ENCODE assay signal across 17 cellular contexts in the genomic region with DNA sequence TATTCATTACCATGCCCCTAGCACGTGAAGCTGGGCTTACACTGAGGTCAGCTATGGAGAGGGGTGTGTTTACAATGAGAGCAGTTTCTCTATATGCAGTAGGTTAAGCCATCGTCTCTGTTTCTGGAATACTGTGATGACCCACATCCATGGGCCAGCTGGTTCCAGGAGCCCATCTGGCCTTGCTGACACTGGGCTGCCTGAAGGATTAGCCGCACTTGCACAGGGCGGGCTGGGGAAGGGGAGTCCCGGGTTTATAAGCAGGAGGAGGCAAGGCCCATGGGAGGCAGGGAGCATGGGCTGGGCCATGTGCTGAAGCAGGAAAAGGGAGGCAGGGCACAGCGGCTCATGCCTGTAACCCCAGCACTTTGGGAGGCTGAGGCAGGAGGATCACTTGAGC.
DNase-seq lines count a peak whose midpoint lies in the region; ATAC-seq, FAIRE-seq and TF ChIP-seq lines count a peak whose summit lies in the region.
"Had no signal": no experiment of that assay in that cellular context is flagged by ENCODE, and none has a peak within 500 bp of the region (broad histone marks: within the 10 kb centered on the region; RNA-seq: fewer than 3 reads in every experiment).

No MANE protein-coding gene starts in this region.

- CTCF ChIA-PET in RWPE1 (lab: Yijun Ruan, JAX): interaction anchor here (1.2 kb wide), 1 partner anchor 18 kb away, joined by 6 read pairs; no protein-coding TSS in a partner anchor

- WGBS in heart left ventricle, 4 donors: 67 to 82% (median 73%) methylated on average over 6 of the region's 6 CpGs

- TF ChIP-seq CTCF in bronchial epithelial cell (IDR thresholded peaks at IDR 0.05; ENCODE audit: insufficient read depth, low read length, severe bottlenecking) (no peak), osteoblast (IDR thresholded peaks at IDR 0.05; ENCODE audit: extremely low read depth, low read depth, low read length) (no peak), heart left ventricle (IDR thresholded peaks at IDR 0.05) (no peak), RWPE1 (conservative IDR thresholded peaks at IDR 0.05; ENCODE audit: low read depth) (no peak)

- peak; percentile 88 for DNase-seq in DMS53 (lab: John Stamatoyannopoulos, UW)
- no peak for DNase-seq in DMS53 treated with DMSO at 0.1 percent for 48 hours (lab: John Stamatoyannopoulos, UW; ENCODE audit: unreplicated experiment)
- peak; percentile 46 for DNase-seq in NCI-H524 treated with DMSO at 0.1 percent for 48 hours (lab: John Stamatoyannopoulos, UW)
- DNase-seq in bronchial epithelial cell (ENCODE audit: low read depth): no peak
- peak; percentile 81 for DNase-seq in osteoblast (ENCODE audit: insufficient read length, low spot score, missing footprints)
- no peak for DNase-seq in heart left ventricle
- DNase-seq in RWPE1 (ENCODE audit: low spot score): no peak
- DNase-seq: 8988T; ACHN; Calu3; CD4-positive, alpha-beta T cell; DMS79; GM23248 had no signal

- H3K4me3 ChIP-seq in bronchial epithelial cell (ENCODE audit: low read depth, low read length): no peak overlapping the region
- H3K4me3 ChIP-seq in osteoblast (ENCODE audit: insufficient read depth, low read length): no peak overlapping the region
- no peak overlapping the region for H3K4me3 ChIP-seq in heart left ventricle
- H3K4me3 ChIP-seq: GM12878, GM23248 had no signal

- H3K4me1 ChIP-seq in osteoblast (ENCODE audit: insufficient read depth, low read length) (peaks cover 26% of the 10 kb centered on the region), heart left ventricle (peaks cover 0 to 37% (median 29%) of the 10 kb centered on the region in 12 donors)

- H3K27me3 ChIP-seq in bronchial epithelial cell (ENCODE audit: control insufficient read depth, insufficient read depth, low read length) (no peaks in the 10 kb centered on the region), osteoblast (ENCODE audit: insufficient read depth, low read length) (peaks cover 17% of the 10 kb centered on the region), heart left ventricle (no peaks in the 10 kb centered on the region)

- H3K79me2 ChIP-seq in osteoblast (ENCODE audit: insufficient read depth, low read length): no peaks in the 10 kb centered on the region

- intact Hi-C loops in heart left ventricle (cut with DNase I): loop anchor here in 1 of 10 donors (10.0 kb wide), 1 partner anchor 482 kb away; no protein-coding TSS in a partner anchor

- H3K36me3 ChIP-seq in bronchial epithelial cell (ENCODE audit: control insufficient read depth, insufficient read depth, low read length) (no peaks in the 10 kb centered on the region), osteoblast (ENCODE audit: insufficient read depth, low read length) (no peaks in the 10 kb centered on the region), heart left ventricle (peaks cover 0 to 24% (median 0%) of the 10 kb centered on the region in 9 donors)

- no peak overlapping the region for H3K27ac ChIP-seq in osteoblast (ENCODE audit: low read depth, low read length)
- peak overlapping the region in 1 of 12 donors; percentile 66 for H3K27ac ChIP-seq in heart left ventricle
- H3K27ac ChIP-seq in RWPE1: no peak overlapping the region
- H3K27ac ChIP-seq: GM23248 had no signal

- ATAC-seq in heart left ventricle: no peak
- ATAC-seq in HG03196 (IDR thresholded peaks at IDR 0.05; ENCODE audit: unreplicated experiment): no peak
- ATAC-seq: GM12878, HCT116 had no signal

- TF ChIP-seq POLR2A in heart left ventricle (IDR thresholded peaks at IDR 0.05): no peak

- POLR2A ChIA-PET in RWPE1 (lab: Yijun Ruan, JAX; ENCODE audit: low non-redundant PET): no interaction called here

- FAIRE-seq in bronchial epithelial cell (lab: Jason Lieb, UNC): peak; percentile 55
- FAIRE-seq: GM12878, H54 had no signal

- no peak overlapping the region for H2AFZ ChIP-seq in osteoblast (ENCODE audit: low read length)
- H2AFZ ChIP-seq: GM23248 had no signal

- H4K20me1 ChIP-seq in osteoblast (ENCODE audit: insufficient read depth, low read length): no peaks in the 10 kb centered on the region

- no peak overlapping the region for H3K4me2 ChIP-seq in osteoblast (ENCODE audit: insufficient read depth, low read length)

- H3K9me3 ChIP-seq in osteoblast (ENCODE audit: low read depth, low read length) (no peaks in the 10 kb centered on the region), heart left ventricle (no peaks in the 10 kb centered on the region)

Comparison
In these comparisons a context has a peak if more than half of its experiments do, and no peak if none do; other contexts are left out.
1. DNase-seq: peak in DMS53 (single experiment), NCI-H524 treated with DMSO at 0.1 percent for 48 hours (single experiment) and osteoblast (single experiment); none in DMS53 treated with DMSO at 0.1 percent for 48 hours (single experiment), bronchial epithelial cell (single experiment), heart left ventricle (0 of 5) and RWPE1 (single experiment).